8 cellular contexts compared by ENCODE assay signal in genomic region chr4:177441803-177442622, GRCh38. TPM values are rescaled to one million over a fixed set of nuclear protein-coding genes. Genes with fewer than 3 reads are reported as not detected.
DNase-seq lines count a peak whose midpoint lies in the region; ATAC-seq, FAIRE-seq and TF ChIP-seq lines count a peak whose summit lies in the region.

AGA (minus strand) TSS chr4:177442437; CDS start chr4:177442375, 62 bp downstream.

- TF ChIP-seq POLR2A in GM12891 (IDR thresholded peaks at IDR 0.05; ENCODE audit: low read depth, low read length), result peak; percentile 96

- DNase-seq in GM12891 (ENCODE audit: insufficient read length, low spot score) (peak; percentile 79), NCI-H1417 treated with DMSO at 0.1 percent for 48 hours (lab: John Stamatoyannopoulos, UW) (peak; percentile 60), amniotic stem cell (lab: John Stamatoyannopoulos, UW) (peak; percentile 90), left cardiac atrium (peak; percentile 98), progenitor cell of endocrine pancreas (ENCODE audit: low spot score, unreplicated experiment) (peak; percentile 88), ureter (ENCODE audit: low spot score) (peak; percentile 97)

- no peak for TF ChIP-seq CTCF in progenitor cell of endocrine pancreas (IDR thresholded peaks at IDR 0.05; ENCODE audit: unreplicated experiment)

- peaks cover 19% of the 10 kb centered on the region for H3K4me1 Mint-ChIP-seq in progenitor cell of endocrine pancreas (ENCODE audit: low read depth)

- peak; percentile 93 for FAIRE-seq in GM12891 (lab: Jason Lieb, UNC)

- no peaks in the 10 kb centered on the region for H3K9me3 Mint-ChIP-seq in progenitor cell of endocrine pancreas (ENCODE audit: low read depth)

- H3K36me3 Mint-ChIP-seq in progenitor cell of endocrine pancreas (ENCODE audit: insufficient read depth), result peaks cover 3% of the 10 kb centered on the region

- H3K27me3 Mint-ChIP-seq in progenitor cell of endocrine pancreas, result no peaks in the 10 kb centered on the region

- H3K27ac Mint-ChIP-seq in progenitor cell of endocrine pancreas, result peak within 1 kb of the TSS; percentile 97

- intact Hi-C loops in T-helper 1 cell treated with Interleukin-12 subunit alpha and Interleukin-12 subunit beta and Interleukin-4 antibody, amounts not matched to agents 30 ng/mL and 1 ng/mL, for 36 hours (cut with micrococcal nuclease), result loop anchor here (1.0 to 10.0 kb wide), 10 partner anchors 40 to 1247 kb away; partner anchors contain the start of genes NEIL3, SPATA4 and SPCS3
- intact Hi-C loops in left cardiac atrium (cut with DNase I), result no loop called here

- peak within 1 kb of the TSS; percentile 80 for H3K4me3 Mint-ChIP-seq in progenitor cell of endocrine pancreas (ENCODE audit: low read depth)

- ATAC-seq in HG02763 (IDR thresholded peaks at IDR 0.05; ENCODE audit: unreplicated experiment), result peak; percentile 93
- ATAC-seq in left cardiac atrium, result peak; percentile 98 to 99

TF ChIP-seq in GM12891, 5 proteins besides CTCF, POLR2A, EP300 and RAD21:
- TF ChIP-seq PAX5 (IDR thresholded peaks at IDR 0.05; ENCODE audit: insufficient read depth, low read length, severe bottlenecking) (peak; percentile 41), SPI1 (IDR thresholded peaks at IDR 0.05; ENCODE audit: low read depth, low read length) (no peak), POLR2AphosphoS5 (IDR thresholded peaks at IDR 0.05; ENCODE audit: low read depth, low read length) (peak; percentile 96), POU2F2 (IDR thresholded peaks at IDR 0.05; ENCODE audit: low read depth, low read length) (peak; percentile 91), TAF1 (IDR thresholded peaks at IDR 0.05; ENCODE audit: low read depth, low read length) (peak; percentile 71)

RNA-seq across cellular contexts. Expression of gene AGA, which starts in this region (rescaled TPM):
- 12.0 TPM for polyA plus RNA-seq in GM12891 (2012; ENCODE audit: low read depth, missing spikeins)
- 20.7 and 21.4 TPM in 2 replicates for total RNA-seq in T-helper 1 cell treated with Interleukin-12 subunit alpha and Interleukin-12 subunit beta and Interleukin-4 antibody, amounts not matched to agents 30 ng/mL and 1 ng/mL, for 36 hours
- total RNA-seq in left cardiac atrium (1 to 10 TPM; 6.9 to 8.4 TPM), progenitor cell of endocrine pancreas (17.2 and 20.5 TPM in 2 replicates), ureter (27.5 TPM)

Comparison
In these comparisons a context has a peak if more than half of its experiments do, and no peak if none do; other contexts are left out.
1. Peak in every context shown above with its lines: DNase-seq and ATAC-seq.